8 cellular contexts compared by ENCODE assay signal in the genomic region with DNA sequence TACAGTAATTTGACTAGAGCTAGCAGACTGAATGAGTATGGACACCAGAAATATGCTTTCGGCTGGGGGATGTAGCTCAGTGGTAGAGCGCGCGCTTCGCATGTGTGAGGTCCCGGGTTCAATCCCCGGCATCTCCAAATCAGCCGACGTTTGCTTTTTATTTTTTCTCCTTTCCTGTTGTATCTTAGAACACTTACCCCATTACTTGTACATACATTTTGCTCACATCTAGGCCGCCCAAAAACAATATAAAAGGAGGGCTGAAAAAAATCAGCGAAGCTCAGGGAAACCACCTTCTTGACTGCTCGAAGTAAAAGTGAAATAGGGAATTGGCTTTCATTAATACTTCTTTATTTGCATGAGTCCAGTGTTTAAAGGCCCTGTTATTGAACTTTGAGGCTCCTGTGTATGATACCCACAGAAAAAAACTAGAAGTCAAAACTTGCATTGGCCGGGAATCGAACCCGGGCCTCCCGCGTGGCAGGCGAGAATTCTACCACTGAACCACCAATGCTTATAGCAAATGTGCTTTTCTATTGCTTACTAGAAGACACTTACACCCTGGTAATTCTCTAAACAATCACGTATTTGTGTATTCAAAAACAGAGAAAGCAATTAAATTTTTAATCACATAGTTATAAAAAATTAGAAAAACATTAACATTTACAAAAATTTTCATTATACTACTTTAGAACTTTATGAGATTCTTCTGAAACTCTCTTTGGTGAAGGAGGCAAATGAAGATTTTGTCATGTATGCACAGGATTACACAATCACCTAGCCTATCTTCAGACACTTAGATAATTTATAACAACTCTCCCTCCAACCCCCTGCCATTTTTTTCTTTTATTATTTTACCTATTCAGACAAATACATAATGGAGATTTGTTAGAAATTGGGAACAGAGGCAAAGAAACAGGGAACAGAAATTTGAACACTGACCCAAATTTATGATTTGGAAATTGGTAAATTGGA. TPM values are rescaled to one million over a fixed set of nuclear protein-coding genes. Genes with fewer than 3 reads are reported as not detected.
DNase-seq lines count a peak whose midpoint lies in the region; ATAC-seq lines count a peak whose summit lies in the region.

No MANE protein-coding gene starts in this region.

- POLR2A ChIA-PET in activated CD4-positive, alpha-beta T cell treated with anti-CD3 and anti-CD28 coated beads, Interleukin-2, amount 10 ng/mL, durations not matched to agents 7 days and 5 days (lab: Charles Lee), result interaction anchor here (1.0 to 1.2 kb wide), 2 partner anchors 60 to 66 kb away, joined by 5 to 10 read pairs; no protein-coding TSS in a partner anchor

- peak overlapping the region; percentile 91 for H3K27ac Mint-ChIP-seq in activated CD4-positive, alpha-beta T cell treated with anti-CD3 and anti-CD28 coated beads, Interleukin-2, amount 10 ng/mL, durations not matched to agents 7 days and 5 days

- peaks cover 5% of the 10 kb centered on the region for H3K27me3 Mint-ChIP-seq in activated CD4-positive, alpha-beta T cell treated with anti-CD3 and anti-CD28 coated beads, Interleukin-2, amount 10 ng/mL, durations not matched to agents 7 days and 5 days

- CTCF ChIA-PET in activated CD4-positive, alpha-beta T cell treated with anti-CD3 and anti-CD28 coated beads, Interleukin-2, amount 10 ng/mL, durations not matched to agents 7 days and 5 days (lab: Charles Lee), result interaction anchor here (1.4 to 2.0 kb wide), 4 partner anchors 9 to 72 kb away, joined by 3 to 9 read pairs (median 4); no protein-coding TSS in a partner anchor

- H3K4me3 Mint-ChIP-seq in activated CD4-positive, alpha-beta T cell treated with anti-CD3 and anti-CD28 coated beads, Interleukin-2, amount 10 ng/mL, durations not matched to agents 7 days and 5 days, result peak overlapping the region; percentile 82

- H3K9me3 Mint-ChIP-seq in activated CD4-positive, alpha-beta T cell treated with anti-CD3 and anti-CD28 coated beads, Interleukin-2, amount 10 ng/mL, durations not matched to agents 7 days and 5 days, result no peaks in the 10 kb centered on the region

- ATAC-seq in GM19328 (IDR thresholded peaks at IDR 0.05; ENCODE audit: unreplicated experiment) (peak; percentile 57), HG03457 (IDR thresholded peaks at IDR 0.05; ENCODE audit: unreplicated experiment) (peak; percentile 64), left colon (peak; percentile 75)

- DNase-seq in Ammon's horn (ENCODE audit: low spot score), result peak; percentile 88
- peak; percentile 66 for DNase-seq in NCI-H524 treated with DMSO at 0.1 percent for 48 hours (lab: John Stamatoyannopoulos, UW)
- peak; percentile 76 for DNase-seq in activated CD4-positive, alpha-beta T cell treated with anti-CD3 and anti-CD28 coated beads, Interleukin-2, amount 10 ng/mL, durations not matched to agents 7 days and 5 days
- peak; percentile 84 for DNase-seq in dedifferentiated amniotic fluid mesenchymal stem cell (ENCODE audit: extremely low spot score)
- DNase-seq in left colon, result peak; percentile 41 to 75
- DNase-seq in stimulated activated CD4-positive, alpha-beta T cell treated with anti-CD3 and anti-CD28 coated beads, Interleukin-1b, Interleukin-23, amount 100 ng/mL, for 24 hours (ENCODE audit: low read depth in 4 of 4, low spot score in 1 of 4), result peak; percentile 51 to 79 (median 64)

- peaks cover 2% of the 10 kb centered on the region for H3K36me3 Mint-ChIP-seq in activated CD4-positive, alpha-beta T cell treated with anti-CD3 and anti-CD28 coated beads, Interleukin-2, amount 10 ng/mL, durations not matched to agents 7 days and 5 days (ENCODE audit: low read depth)

- intact Hi-C loops in left colon (cut with DNase I, micrococcal nuclease), result loop anchor here in 1 of 2 donors (5.0 kb wide), 2 partner anchors 36 to 69 kb away; partner anchors contain the start of genes GPD2 and NR4A2

- H3K4me1 Mint-ChIP-seq in activated CD4-positive, alpha-beta T cell treated with anti-CD3 and anti-CD28 coated beads, Interleukin-2, amount 10 ng/mL, durations not matched to agents 7 days and 5 days, result peaks cover 36% of the 10 kb centered on the region

RNA-seq across cellular contexts. Expression of gene GPD2, which starts 35.2 kb away (rescaled TPM):
- 10 to 100 TPM; 17.2 to 17.3 TPM for total RNA-seq in activated CD4-positive, alpha-beta T cell treated with anti-CD3 and anti-CD28 coated beads, Interleukin-2, amount 10 ng/mL, durations not matched to agents 7 days and 5 days
- total RNA-seq in left colon, result 10 to 100 TPM; 79.9 to 80.0 TPM

Comparison
In these comparisons a context has a peak if more than half of its experiments do, and no peak if none do; other contexts are left out.
1. Peak in every context shown above with its lines: DNase-seq and ATAC-seq.
2. RNA of gene GPD2, which starts 35.2 kb away (total RNA-seq): 79.9 to 80.0 TPM in left colon; 17.2 to 17.3 TPM in activated CD4-positive, alpha-beta T cell treated with anti-CD3 and anti-CD28 coated beads, Interleukin-2, amount 10 ng/mL, durations not matched to agents 7 days and 5 days; every median in the first group is over 4 times any median in the second.